23 cellular contexts compared by ENCODE assay signal in the genomic region with DNA sequence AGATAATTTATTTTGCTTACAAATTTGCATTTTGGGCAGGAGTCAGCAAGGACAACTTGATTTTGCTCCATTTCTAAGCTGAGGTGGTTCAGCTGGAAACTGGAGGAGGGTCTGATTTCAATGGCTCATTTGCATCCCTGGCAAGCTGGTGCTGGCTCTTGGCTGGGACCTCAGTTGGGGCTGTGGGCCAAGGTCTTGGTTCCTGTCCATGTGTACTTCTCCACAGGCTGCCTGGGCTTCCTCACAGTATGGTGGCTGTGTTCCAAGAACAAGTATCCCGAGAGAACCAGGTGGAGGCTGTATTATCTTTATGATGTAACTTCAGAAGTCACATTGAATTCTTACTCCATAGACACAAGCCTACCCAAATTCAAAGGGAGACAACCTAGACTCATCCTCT.
A peak's percentile ranks its signal among the peaks of the same experiment; 100 is the strongest.
DNase-seq lines count a peak whose midpoint lies in the region; TF ChIP-seq lines count a peak whose summit lies in the region.
"Had no signal": no experiment of that assay in that cellular context is flagged by ENCODE, and none has a peak within 500 bp of the region (broad histone marks: within the 10 kb centered on the region; RNA-seq: fewer than 3 reads in every experiment).

No MANE protein-coding gene starts in this region.

- no peaks in the 10 kb centered on the region for H3K4me1 ChIP-seq in tibial artery
- H3K4me1 ChIP-seq: BLaER1 treated with 17β-estradiol and CSF1 and Interleukin-3, amounts not matched to agents 10 nM and 100 nM; body of pancreas; upper lobe of left lung had no signal

- no peaks in the 10 kb centered on the region for H3K9me3 Mint-ChIP-seq in nephron
- H3K9me3 Mint-ChIP-seq: natural killer cell treated with Interleukin-12 subunit alpha and Interleukin-12 subunit beta and Interleukin-15 and Interleukin-18, amount 100 ng/mL, for 72 hours; stimulated activated effector memory CD8-positive, alpha-beta T cell treated with anti-CD3 and anti-CD28 coated beads, Interleukin-12 subunit alpha, Interleukin-12 subunit beta, amount 100 ng/mL, for 72 hours had no signal

- TF ChIP-seq CTCF in astrocyte of the spinal cord (IDR thresholded peaks at IDR 0.05; ENCODE audit: low read depth, low read length) (no peak), nephron (IDR thresholded peaks at IDR 0.05; ENCODE audit: unreplicated experiment in 3 of 3) (no peak), tibial artery (IDR thresholded peaks at IDR 0.05) (no peak)

- H3K36me3 ChIP-seq in tibial artery = no peaks in the 10 kb centered on the region
- H3K36me3 ChIP-seq: BLaER1 treated with 17β-estradiol and CSF1 and Interleukin-3, amounts not matched to agents 10 nM and 100 nM; upper lobe of left lung had no signal

- peak overlapping the region in 2 of 3 experiments; percentile 35 to 39 for H3K27ac Mint-ChIP-seq in nephron
- H3K27ac Mint-ChIP-seq: IgD-negative memory B cell; natural killer cell treated with Interleukin-12 subunit alpha and Interleukin-12 subunit beta and Interleukin-15 and Interleukin-18, amount 100 ng/mL, for 72 hours; stimulated activated effector memory CD8-positive, alpha-beta T cell treated with anti-CD3 and anti-CD28 coated beads, Interleukin-12 subunit alpha, Interleukin-12 subunit beta, amount 100 ng/mL, for 72 hours had no signal

- in situ Hi-C loops in astrocyte of the spinal cord (cut with HindIII; ENCODE audit: low sequenced_read_pairs) = no loop called here

- peaks cover 3% of the 10 kb centered on the region for H3K36me3 Mint-ChIP-seq in nephron (ENCODE audit: low read depth)
- H3K36me3 Mint-ChIP-seq: natural killer cell treated with Interleukin-12 subunit alpha and Interleukin-12 subunit beta and Interleukin-15 and Interleukin-18, amount 100 ng/mL, for 72 hours; stimulated activated effector memory CD8-positive, alpha-beta T cell treated with anti-CD3 and anti-CD28 coated beads, Interleukin-12 subunit alpha, Interleukin-12 subunit beta, amount 100 ng/mL, for 72 hours had no signal

- peak; percentile 5 for DNase-seq in DMS79 treated with DMSO at 0.1 percent for 48 hours (lab: John Stamatoyannopoulos, UW)
- DNase-seq in DMS79 (lab: John Stamatoyannopoulos, UW) = no peak
- DNase-seq in NCI-H2081 treated with DMSO at 0.1 percent for 48 hours (lab: John Stamatoyannopoulos, UW) = peak; percentile 54
- DNase-seq in astrocyte of the spinal cord (ENCODE audit: low read depth, low spot score) = peak; percentile 78
- no peak for DNase-seq in activated effector memory CD4-positive, alpha-beta T cell treated with anti-CD3 and anti-CD28 coated beads, Interleukin-2, amount 50 U/mL, for 16 hours
- no peak for DNase-seq in superior temporal gyrus (ENCODE audit: extremely low spot score)
- no peak for DNase-seq in tibial artery
- DNase-seq: activated CD4-positive, alpha-beta T cell treated with anti-CD3 and anti-CD28 coated beads, Interleukin-2, amount 50 U/mL, for 4 hours; activated T-cell treated with anti-CD3 and anti-CD28 coated beads, Interleukin-2, amount 50 U/mL, for 48 hours; body of pancreas; DND-41; GM23248; NCI-H1105; NCI-H510A; PC-9; T-helper 2 cell; upper lobe of left lung had no signal

- H3K4me1 Mint-ChIP-seq in nephron = peaks cover 33% of the 10 kb centered on the region
- H3K4me1 Mint-ChIP-seq: stimulated activated effector memory CD8-positive, alpha-beta T cell treated with anti-CD3 and anti-CD28 coated beads, Interleukin-12 subunit alpha, Interleukin-12 subunit beta, amount 100 ng/mL, for 72 hours had no signal

- H3K9me3 ChIP-seq in tibial artery = peaks cover 0 to 3% (median 0%) of the 10 kb centered on the region in 3 donors
- H3K9me3 ChIP-seq: body of pancreas, upper lobe of left lung had no signal

- H3K27me3 ChIP-seq in tibial artery = no peaks in the 10 kb centered on the region
- H3K27me3 ChIP-seq: BLaER1 treated with 17β-estradiol and CSF1 and Interleukin-3, amounts not matched to agents 10 nM and 100 nM; body of pancreas; upper lobe of left lung had no signal

- no peak overlapping the region for H3K4me3 Mint-ChIP-seq in nephron
- H3K4me3 Mint-ChIP-seq: IgD-negative memory B cell; natural killer cell treated with Interleukin-12 subunit alpha and Interleukin-12 subunit beta and Interleukin-15 and Interleukin-18, amount 100 ng/mL, for 72 hours; stimulated activated effector memory CD8-positive, alpha-beta T cell treated with anti-CD3 and anti-CD28 coated beads, Interleukin-12 subunit alpha, Interleukin-12 subunit beta, amount 100 ng/mL, for 72 hours had no signal

- no peak overlapping the region for H3K4me3 ChIP-seq in astrocyte of the spinal cord (ENCODE audit: low read depth, low read length)
- no peak overlapping the region for H3K4me3 ChIP-seq in tibial artery
- H3K4me3 ChIP-seq: BLaER1 treated with 17β-estradiol and CSF1 and Interleukin-3, amounts not matched to agents 10 nM and 100 nM; body of pancreas; GM23248; PC-9; upper lobe of left lung had no signal

- H3K27ac ChIP-seq in tibial artery = no peak overlapping the region
- H3K27ac ChIP-seq: 22Rv1; BLaER1 treated with 17β-estradiol and CSF1 and Interleukin-3, amounts not matched to agents 10 nM and 100 nM; body of pancreas; GM23248; PC-9; upper lobe of left lung had no signal

- H3K27me3 Mint-ChIP-seq in nephron (ENCODE audit: low read depth) = no peaks in the 10 kb centered on the region
- H3K27me3 Mint-ChIP-seq: IgD-negative memory B cell; natural killer cell treated with Interleukin-12 subunit alpha and Interleukin-12 subunit beta and Interleukin-15 and Interleukin-18, amount 100 ng/mL, for 72 hours had no signal

- intact Hi-C loops in tibial artery (cut with DNase I; ENCODE audit: low total_unique reads) = no loop called here

Comparison
In these comparisons a context has a peak if more than half of its experiments do, and no peak if none do; other contexts are left out.
1. DNase-seq: peak in DMS79 treated with DMSO at 0.1 percent for 48 hours (single experiment), NCI-H2081 treated with DMSO at 0.1 percent for 48 hours (single experiment) and astrocyte of the spinal cord (single experiment); none in DMS79 (single experiment), activated effector memory CD4-positive, alpha-beta T cell treated with anti-CD3 and anti-CD28 coated beads, Interleukin-2, amount 50 U/mL, for 16 hours (single experiment), superior temporal gyrus (single experiment) and tibial artery (0 of 2).